29 cellular contexts compared by ENCODE assay signal in genomic region chr5:122073023-122073422, GRCh38. TPM values are rescaled to one million over a fixed set of nuclear protein-coding genes. Genes with fewer than 3 reads are reported as not detected.
DNase-seq lines count a peak whose midpoint lies in the region; ATAC-seq and TF ChIP-seq lines count a peak whose summit lies in the region.
"Had no signal": no experiment of that assay in that cellular context is flagged by ENCODE, and none has a peak within 500 bp of the region (broad histone marks: within the 10 kb centered on the region; RNA-seq: fewer than 3 reads in every experiment).

No MANE protein-coding gene starts in this region.

- H3K27ac ChIP-seq in smooth muscle cell (ENCODE audit: low read depth) (no peak overlapping the region), right atrium auricular region (no peak overlapping the region)
- H3K27ac ChIP-seq: cardiac muscle cell, lower lobe of right lung, ovary had no signal

- TF ChIP-seq CTCF in fibroblast of the aortic adventitia (IDR thresholded peaks at IDR 0.05; ENCODE audit: insufficient read depth, low read length) (no peak), smooth muscle cell (IDR thresholded peaks at IDR 0.05; ENCODE audit: borderline replicate concordance, insufficient read depth, poor library complexity, severe bottlenecking) (no peak), right atrium auricular region (IDR thresholded peaks at IDR 0.05) (no peak)

- peak overlapping the region; percentile 98 for H3K9ac ChIP-seq in adipocyte (ENCODE audit: low read length)
- no peak overlapping the region for H3K9ac ChIP-seq in smooth muscle cell (ENCODE audit: low read depth)

- H3K4me3 ChIP-seq in adipocyte (ENCODE audit: low read length) (peak overlapping the region; percentile 98), fibroblast of the aortic adventitia (ENCODE audit: low read depth, low read length) (peak overlapping the region; percentile 34), smooth muscle cell (peak overlapping the region; percentile 78), right atrium auricular region (no peak overlapping the region)
- H3K4me3 ChIP-seq: cardiac muscle cell, lower lobe of right lung, mucosa of descending colon, ovary had no signal

- H3K27me3 ChIP-seq in adipocyte (replicated peaks; ENCODE audit: control insufficient read depth, insufficient read depth, low read length), result no peaks in the 10 kb centered on the region
- H3K27me3 ChIP-seq in smooth muscle cell (ENCODE audit: low read depth), result no peaks in the 10 kb centered on the region
- no peaks in the 10 kb centered on the region for H3K27me3 ChIP-seq in right atrium auricular region
- H3K27me3 ChIP-seq: ovary had no signal

- peaks cover 26% of the 10 kb centered on the region for H3K27me3 Mint-ChIP-seq in activated naive CD4-positive, alpha-beta T cell treated with anti-CD3 and anti-CD28 coated beads, Interleukin-2, amount 10 ng/mL, durations not matched to agents 7 days and 5 days

- DNase-seq in EH (ENCODE audit: low read depth) (peak; percentile 32), adipocyte (ENCODE audit: low read depth) (peak; percentile 68), fibroblast of the aortic adventitia (ENCODE audit: low read depth) (no peak), smooth muscle cell (lab: John Stamatoyannopoulos, UW; ENCODE audit: unreplicated experiment) (no peak), right atrium auricular region (ENCODE audit: low spot score) (no peak)
- no peak for DNase-seq in activated naive CD4-positive, alpha-beta T cell treated with anti-CD3 and anti-CD28 coated beads, Interleukin-2, amount 10 ng/mL, durations not matched to agents 7 days and 5 days
- DNase-seq: activated CD4-positive, alpha-beta T cell treated with anti-CD3 and anti-CD28 coated beads, Interleukin-2, amount 50 U/mL, for 4 hours; activated CD4-positive, CD25-positive, alpha-beta regulatory T cell; activated CD8-positive, alpha-beta memory T cell treated with anti-CD3 and anti-CD28 coated beads, Interleukin-2, amount 50 U/mL, for 4 hours; CD8-positive, alpha-beta memory T cell; DMS 273 treated with DMSO at 0.1 percent for 48 hours; head of caudate nucleus; kidney glomerular epithelial cell; lower lobe of right lung; mucosa of descending colon; NCI-H1092 treated with DMSO at 0.1 percent for 48 hours; NCI-H187 treated with DMSO at 0.1 percent for 48 hours; NCI-H2171 treated with DMSO at 0.1 percent for 48 hours; NCI-H524 treated with DMSO at 0.1 percent for 48 hours; ovary; SHP77 treated with DMSO at 0.1 percent for 48 hours; stimulated activated CD4-positive, alpha-beta T cell treated with anti-CD3 and anti-CD28 coated beads, Interleukin-2, amount 100 ng/mL, for 48 hours had no signal

- H3K4me2 ChIP-seq in smooth muscle cell, result peak overlapping the region; percentile 96

- peaks cover 13% of the 10 kb centered on the region for H3K4me1 Mint-ChIP-seq in activated naive CD4-positive, alpha-beta T cell treated with anti-CD3 and anti-CD28 coated beads, Interleukin-2, amount 10 ng/mL, durations not matched to agents 7 days and 5 days

- CTCF ChIA-PET in activated naive CD4-positive, alpha-beta T cell treated with anti-CD3 and anti-CD28 coated beads, Interleukin-2, amount 10 ng/mL, durations not matched to agents 7 days and 5 days (lab: Charles Lee), result no interaction called here

- H3K36me3 Mint-ChIP-seq in activated naive CD4-positive, alpha-beta T cell treated with anti-CD3 and anti-CD28 coated beads, Interleukin-2, amount 10 ng/mL, durations not matched to agents 7 days and 5 days, result no peaks in the 10 kb centered on the region
- H3K36me3 Mint-ChIP-seq: activated naive CD4-positive, alpha-beta T cell treated with anti-CD3 and anti-CD28 coated beads, Interleukin-2, amount 50 U/mL, for 24 hours; CD8-positive, alpha-beta memory T cell; natural killer cell treated with Interleukin-12 subunit alpha and Interleukin-12 subunit beta and Interleukin-15 and Interleukin-18, amount 100 ng/mL, for 72 hours; type B pancreatic cell had no signal

- H3K9me3 ChIP-seq in adipocyte (ENCODE audit: control insufficient read depth, low read length), result no peaks in the 10 kb centered on the region
- no peaks in the 10 kb centered on the region for H3K9me3 ChIP-seq in smooth muscle cell (replicated peaks; ENCODE audit: low read depth)
- H3K9me3 ChIP-seq in right atrium auricular region, result no peaks in the 10 kb centered on the region
- H3K9me3 ChIP-seq: lower lobe of right lung, mucosa of descending colon, ovary had no signal

- no peaks in the 10 kb centered on the region for H3K9me3 Mint-ChIP-seq in activated naive CD4-positive, alpha-beta T cell treated with anti-CD3 and anti-CD28 coated beads, Interleukin-2, amount 10 ng/mL, durations not matched to agents 7 days and 5 days
- H3K9me3 Mint-ChIP-seq: activated naive CD4-positive, alpha-beta T cell treated with anti-CD3 and anti-CD28 coated beads, Interleukin-2, amount 50 U/mL, for 24 hours; CD8-positive, alpha-beta memory T cell; natural killer cell treated with Interleukin-12 subunit alpha and Interleukin-12 subunit beta and Interleukin-15 and Interleukin-18, amount 100 ng/mL, for 72 hours; type B pancreatic cell had no signal

- H3K27ac Mint-ChIP-seq in activated naive CD4-positive, alpha-beta T cell treated with anti-CD3 and anti-CD28 coated beads, Interleukin-2, amount 10 ng/mL, durations not matched to agents 7 days and 5 days, result no peak overlapping the region
- H3K27ac Mint-ChIP-seq: activated naive CD4-positive, alpha-beta T cell treated with anti-CD3 and anti-CD28 coated beads, Interleukin-2, amount 50 U/mL, for 24 hours; CD8-positive, alpha-beta memory T cell; natural killer cell treated with Interleukin-12 subunit alpha and Interleukin-12 subunit beta and Interleukin-15 and Interleukin-18, amount 100 ng/mL, for 72 hours; type B pancreatic cell had no signal

- 83% methylated on average over 2 of the region's 2 CpGs for WGBS in smooth muscle cell (ENCODE audit: low lambda C conversion rate)

- no peak overlapping the region for H2AFZ ChIP-seq in smooth muscle cell (ENCODE audit: low read depth)

- ATAC-seq in HG03460 (IDR thresholded peaks at IDR 0.05; ENCODE audit: unreplicated experiment), result no peak
- ATAC-seq: lower lobe of right lung; mucosa of descending colon; natural killer cell treated with Interleukin-12 subunit alpha and Interleukin-12 subunit beta and Interleukin-15 and Interleukin-18, amount 100 ng/mL, for 72 hours; Panc1 had no signal

- H3F3A ChIP-seq in smooth muscle cell (ENCODE audit: low read depth), result peaks cover 9% of the 10 kb centered on the region

- H3K4me1 ChIP-seq in adipocyte (ENCODE audit: control insufficient read depth, insufficient read depth, low read length) (peaks cover 53% of the 10 kb centered on the region), smooth muscle cell (ENCODE audit: low read depth) (peaks cover 22% of the 10 kb centered on the region), right atrium auricular region (peaks cover 0 to 13% of the 10 kb centered on the region in 2 donors)

- peaks cover 89% of the 10 kb centered on the region for H4K20me1 ChIP-seq in smooth muscle cell (ENCODE audit: low read depth)

- H3K4me3 Mint-ChIP-seq in activated naive CD4-positive, alpha-beta T cell treated with anti-CD3 and anti-CD28 coated beads, Interleukin-2, amount 10 ng/mL, durations not matched to agents 7 days and 5 days, result no peak overlapping the region
- H3K4me3 Mint-ChIP-seq: activated naive CD4-positive, alpha-beta T cell treated with anti-CD3 and anti-CD28 coated beads, Interleukin-2, amount 50 U/mL, for 24 hours; CD8-positive, alpha-beta memory T cell; natural killer cell treated with Interleukin-12 subunit alpha and Interleukin-12 subunit beta and Interleukin-15 and Interleukin-18, amount 100 ng/mL, for 72 hours; type B pancreatic cell had no signal

- H3K79me2 ChIP-seq in smooth muscle cell (ENCODE audit: low read depth), result peaks cover 69% of the 10 kb centered on the region

- peaks cover 73% of the 10 kb centered on the region for H3K36me3 ChIP-seq in adipocyte (ENCODE audit: control insufficient read depth, insufficient read depth, low read length, severe bottlenecking)
- H3K36me3 ChIP-seq in smooth muscle cell (ENCODE audit: low read depth), result peaks cover 49% of the 10 kb centered on the region
- no peaks in the 10 kb centered on the region for H3K36me3 ChIP-seq in right atrium auricular region
- H3K36me3 ChIP-seq: cardiac muscle cell, ovary had no signal

RNA-seq across cellular contexts. Expression of gene LOX, which starts 5.0 kb away (rescaled TPM):
- total RNA-seq in fibroblast of the aortic adventitia (ENCODE audit: low replicate concordance) (65.0 and 193 TPM in 2 replicates), smooth muscle cell (632 and 642 TPM in 2 replicates), right atrium auricular region (10 to 100 TPM; 10.1 to 11.6 TPM)
- polyA plus RNA-seq in smooth muscle cell, result 756 and 808 TPM in 2 replicates
- total RNA-seq: CD8-positive, alpha-beta memory T cell; G401; natural killer cell treated with Interleukin-12 subunit alpha and Interleukin-12 subunit beta and Interleukin-15 and Interleukin-18, amount 100 ng/mL, for 72 hours had no signal
- polyA plus RNA-seq: CD8-positive, alpha-beta memory T cell had no signal

RNA-seq across cellular contexts. Expression of gene ZNF474, which starts 56.3 kb away (rescaled TPM):
- total RNA-seq in fibroblast of the aortic adventitia (ENCODE audit: low replicate concordance) (0.09 TPM in 1 of 2 replicates, not detected in the other), smooth muscle cell (1.1 and 3.3 TPM in 2 replicates), right atrium auricular region (not detected)
- 0.82 and 2.2 TPM in 2 replicates for polyA plus RNA-seq in smooth muscle cell
- total RNA-seq: cardiac muscle cell; natural killer cell treated with Interleukin-12 subunit alpha and Interleukin-12 subunit beta and Interleukin-15 and Interleukin-18, amount 100 ng/mL, for 72 hours had no signal
- polyA plus RNA-seq: cardiac muscle cell; CD8-positive, alpha-beta memory T cell had no signal

Comparison
In these comparisons a context has a peak if more than half of its experiments do, and no peak if none do; other contexts are left out.
1. DNase-seq: peak in EH (single experiment) and adipocyte (single experiment); none in fibroblast of the aortic adventitia (single experiment), smooth muscle cell (single experiment), right atrium auricular region (single experiment) and activated naive CD4-positive, alpha-beta T cell treated with anti-CD3 and anti-CD28 coated beads, Interleukin-2, amount 10 ng/mL, durations not matched to agents 7 days and 5 days (single experiment).
2. H3K4me3 ChIP-seq: peak in adipocyte (single experiment), fibroblast of the aortic adventitia (single experiment) and smooth muscle cell (single experiment); none in right atrium auricular region (0 of 2).